Comparison of ENCODE assay signal across 9 cellular contexts in genomic region chr13:40485611-40486517, GRCh38.
DNase-seq lines count a peak whose midpoint lies in the region; ATAC-seq and TF ChIP-seq lines count a peak whose summit lies in the region.
"Had no signal": no experiment of that assay in that cellular context is flagged by ENCODE, and none has a peak within 500 bp of the region (broad histone marks: within the 10 kb centered on the region; RNA-seq: fewer than 3 reads in every experiment).

No MANE protein-coding gene starts in this region.

- intact Hi-C loops in sciatic nerve (cut with DNase I): loop anchor here (10.0 kb wide), 1 partner anchor 179 kb away; the partner anchor contains the start of gene FOXO1

- no peak for TF ChIP-seq CTCF in DOHH2 (IDR thresholded peaks at IDR 0.05; ENCODE audit: low read depth, low read length, poor library complexity, severe bottlenecking)

- H3K4me1 ChIP-seq in DOHH2 (ENCODE audit: control insufficient read depth, low read length): peaks cover 88% of the 10 kb centered on the region

- peaks cover 25% of the 10 kb centered on the region for H3K79me2 ChIP-seq in DOHH2 (ENCODE audit: control insufficient read depth, low read length)

- peaks cover 15% of the 10 kb centered on the region for H3F3A ChIP-seq in DOHH2 (ENCODE audit: control insufficient read depth, insufficient read depth)

- ATAC-seq in HG03571 (IDR thresholded peaks at IDR 0.05; ENCODE audit: unreplicated experiment): peak; percentile 50
- peak; percentile 20 for ATAC-seq in sciatic nerve
- no peak for ATAC-seq in HG03097 (IDR thresholded peaks at IDR 0.05; ENCODE audit: low FRiP score, unreplicated experiment)

- H3K9me2 ChIP-seq in DOHH2 (replicated peaks; ENCODE audit: control insufficient read depth, low read length): no peaks in the 10 kb centered on the region

- peak; percentile 65 for DNase-seq in activated T-cell treated with anti-CD3 and anti-CD28 coated beads, Interleukin-2, amount 50 U/mL, for 1 hour
- DNase-seq in sciatic nerve (ENCODE audit: low spot score) (no peak), ureter (ENCODE audit: low spot score) (no peak), mucosa of gallbladder (ENCODE audit: low spot score) (no peak), NCI-H128 (lab: John Stamatoyannopoulos, UW; ENCODE audit: unreplicated experiment) (no peak)

- peak overlapping the region; percentile 77 for H3K4me3 ChIP-seq in DOHH2 (ENCODE audit: low read length)

- 0 out of 2 replicates have a peak, but pooled peaks cover 10% of the 10 kb centered on the region for H3K36me3 ChIP-seq in DOHH2 (ENCODE audit: control insufficient read depth, low read length)

- no peaks in the 10 kb centered on the region for H3K9me3 ChIP-seq in DOHH2 (ENCODE audit: control insufficient read depth, insufficient read depth, low read length)

- peak overlapping the region; percentile 99 for H3K27ac ChIP-seq in DOHH2 (ENCODE audit: low read depth, low read length)
- H3K27ac ChIP-seq: C4-2B had no signal

- H3K4me2 ChIP-seq in DOHH2 (ENCODE audit: low read length): peak overlapping the region; percentile 98

- no peaks in the 10 kb centered on the region for H3K27me3 ChIP-seq in DOHH2 (ENCODE audit: control insufficient read depth, low read length)

- no peaks in the 10 kb centered on the region for H4K20me1 ChIP-seq in DOHH2 (ENCODE audit: control insufficient read depth, insufficient read depth, low read depth, low read length)
